In the genomic region with DNA sequence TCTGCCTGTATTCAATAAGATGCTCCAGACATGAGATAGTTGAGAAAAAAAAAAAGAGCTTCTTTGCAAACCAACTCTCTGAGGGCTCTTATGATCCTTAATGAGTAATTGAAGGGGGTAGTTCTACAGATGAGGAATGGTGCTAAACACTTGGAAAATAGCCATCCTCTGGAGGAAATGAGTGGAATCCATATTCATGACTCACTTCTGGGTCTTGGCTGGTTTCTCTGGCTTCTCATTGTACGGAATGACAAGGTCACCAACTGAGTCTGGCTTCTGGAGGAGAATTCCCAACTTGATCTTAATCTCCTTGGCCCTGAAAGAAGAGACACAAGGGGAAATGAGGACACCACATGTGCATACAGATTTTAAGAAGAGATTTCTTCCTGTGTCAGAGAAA, we compare ENCODE assay signal across 9 cellular contexts. TPM values are rescaled to one million over a fixed set of nuclear protein-coding genes. Genes with fewer than 3 reads are reported as not detected.
DNase-seq lines count a peak whose midpoint lies in the region; ATAC-seq, FAIRE-seq and TF ChIP-seq lines count a peak whose summit lies in the region.
"Had no signal": no experiment of that assay in that cellular context is flagged by ENCODE, and none has a peak within 500 bp of the region (broad histone marks: within the 10 kb centered on the region; RNA-seq: fewer than 3 reads in every experiment).

No MANE protein-coding gene starts in this region.

- H3K36me3 ChIP-seq in adrenal gland (replicated peaks in 1 of 2): no peaks in the 10 kb centered on the region
- H3K36me3 ChIP-seq in hepatocyte (replicated peaks; ENCODE audit: insufficient read depth, low read depth): no peaks in the 10 kb centered on the region
- H3K36me3 ChIP-seq: gastrocnemius medialis had no signal

- no peak for TF ChIP-seq POLR2A in adrenal gland (IDR thresholded peaks at IDR 0.05)

- ATAC-seq in HG02973 (IDR thresholded peaks at IDR 0.05; ENCODE audit: unreplicated experiment): no peak

- H3K27ac ChIP-seq in adrenal gland: peak overlapping the region in 4 of 5 donors; percentile 14 to 57 (median 27)
- no peak overlapping the region for H3K27ac ChIP-seq in hepatocyte
- peak overlapping the region in 4 of 59 donors; percentile 3 to 38 (median 20) for H3K27ac ChIP-seq in dorsolateral prefrontal cortex
- H3K27ac ChIP-seq: gastrocnemius medialis had no signal

- peak; percentile 55 for DNase-seq in HTR-8/SVneo (ENCODE audit: insufficient read length, low spot score)
- peak; percentile 52 to 83 (median 72) for DNase-seq in adrenal gland
- peak; percentile 11 for DNase-seq in hepatocyte (ENCODE audit: low spot score)
- DNase-seq in stromal cell of bone marrow (ENCODE audit: low read depth): peak; percentile 95
- no peak for DNase-seq in HuH-7.5 (ENCODE audit: low spot score)
- DNase-seq in dorsolateral prefrontal cortex: no peak
- DNase-seq: gastrocnemius medialis; stimulated activated CD4-positive, alpha-beta T cell treated with anti-CD3 and anti-CD28 coated beads, Interleukin-1b, Interleukin-23, amount 100 ng/mL, for 48 hours had no signal

- no peaks in the 10 kb centered on the region for H3K9me3 ChIP-seq in adrenal gland (replicated peaks in 1 of 3)
- no peaks in the 10 kb centered on the region for H3K9me3 ChIP-seq in hepatocyte (ENCODE audit: low read depth)
- H3K9me3 ChIP-seq: gastrocnemius medialis had no signal

- FAIRE-seq in HTR-8/SVneo (lab: Jason Lieb, UNC): no peak

- no peaks in the 10 kb centered on the region for H4K20me1 ChIP-seq in hepatocyte (ENCODE audit: insufficient read depth, poor library complexity, severe bottlenecking)

- H3K4me1 ChIP-seq in adrenal gland (replicated peaks in 1 of 2): peaks cover 7 to 42% of the 10 kb centered on the region in 2 donors
- H3K4me1 ChIP-seq in hepatocyte (ENCODE audit: insufficient read depth): no peaks in the 10 kb centered on the region

- no peak overlapping the region for H2AFZ ChIP-seq in hepatocyte

- H3K4me2 ChIP-seq in hepatocyte: no peak overlapping the region

- H3K9me2 ChIP-seq in hepatocyte (replicated peaks; ENCODE audit: insufficient read depth): no peaks in the 10 kb centered on the region

- intact Hi-C loops in adrenal gland (cut with DNase I): no loop called here
- intact Hi-C loops in dorsolateral prefrontal cortex (cut with DNase I): no loop called here

- WGBS in adrenal gland, 4 donors: 10 to 22% (median 17%) methylated on average over 1 of the region's 1 CpG
- WGBS in hepatocyte (ENCODE audit: low lambda C conversion rate, missing lambda C conversion rate): 25% methylated on average over 1 of the region's 1 CpG

- H3K4me3 ChIP-seq in adrenal gland: no peak overlapping the region
- H3K4me3 ChIP-seq in hepatocyte: no peak overlapping the region
- no peak overlapping the region for H3K4me3 ChIP-seq in dorsolateral prefrontal cortex
- H3K4me3 ChIP-seq: gastrocnemius medialis had no signal

- TF ChIP-seq CTCF in adrenal gland (IDR thresholded peaks at IDR 0.05) (no peak), hepatocyte (IDR thresholded peaks at IDR 0.05; ENCODE audit: poor library complexity) (no peak), dorsolateral prefrontal cortex (IDR thresholded peaks at IDR 0.05 in 54 of 56, conservative IDR thresholded peaks at IDR 0.05 in 2 of 56; ENCODE audit: low read depth in 1 of 56, partially characterized antibody in 56 of 56) (no peak)

- H3K27me3 ChIP-seq in adrenal gland (no peaks in the 10 kb centered on the region), hepatocyte (no peaks in the 10 kb centered on the region), dorsolateral prefrontal cortex (no peaks in the 10 kb centered on the region)
- H3K27me3 ChIP-seq: gastrocnemius medialis had no signal

- H3K79me2 ChIP-seq in hepatocyte: no peaks in the 10 kb centered on the region

RNA-seq across cellular contexts. Expression of a gene that starts 34.7 kb away (rescaled TPM):
- total RNA-seq in adrenal gland: 100 to 1,000 TPM; 101 to 472 (median 212) TPM
- 100 to 1,000 TPM in 2 of 3 donors, 10 to 100 TPM in 1; 56.5 to 660 (median 214) TPM for polyA plus RNA-seq in adrenal gland
- 4.6 and 5.0 TPM in 2 replicates for total RNA-seq in hepatocyte
- polyA plus RNA-seq in hepatocyte: 4.4 and 10.5 TPM in 2 replicates
- 100 to 1,000 TPM in 110 of 120 experiments, 10 to 100 TPM in 10; 83.0 to 285 (median 140) TPM for total RNA-seq in dorsolateral prefrontal cortex

Comparison
In these comparisons a context has a peak if more than half of its experiments do, and no peak if none do; other contexts are left out.
1. DNase-seq: peak in HTR-8/SVneo (single experiment), adrenal gland (7 of 7), hepatocyte (single experiment) and stromal cell of bone marrow (single experiment); none in HuH-7.5 (single experiment) and dorsolateral prefrontal cortex (0 of 10).
2. RNA of a gene that starts 34.7 kb away (total RNA-seq): 101 to 472 TPM in adrenal gland and 83.0 to 285 TPM in dorsolateral prefrontal cortex; 4.6 to 5.0 TPM in hepatocyte; every median in the first group is over 10 times any median in the second.